In the genomic region with DNA sequence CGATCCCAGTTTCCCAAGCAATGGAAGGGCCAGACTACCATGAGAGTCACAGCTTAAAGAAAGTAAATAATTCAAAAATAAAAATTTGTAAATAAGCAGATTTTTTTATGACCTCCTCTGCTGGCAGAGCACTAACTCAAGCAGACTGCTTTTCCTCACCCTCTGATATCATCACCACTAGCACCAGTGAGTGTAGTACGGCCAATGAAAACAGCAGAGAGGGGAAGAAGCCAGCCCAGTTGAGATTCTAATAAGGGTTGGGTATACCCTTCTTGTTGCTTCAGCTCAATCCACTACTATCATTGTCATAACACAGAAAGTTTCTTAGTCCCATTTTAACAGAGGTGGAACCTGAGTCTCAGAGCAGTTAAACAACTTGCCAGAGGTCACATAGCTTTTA, we compare ENCODE assay signal across 27 cellular contexts.
DNase-seq lines count a peak whose midpoint lies in the region; ATAC-seq, FAIRE-seq and TF ChIP-seq lines count a peak whose summit lies in the region.
"Had no signal": no experiment of that assay in that cellular context is flagged by ENCODE, and none has a peak within 500 bp of the region (broad histone marks: within the 10 kb centered on the region; RNA-seq: fewer than 3 reads in every experiment).

No MANE protein-coding gene starts in this region.

- ATAC-seq in Right ventricle myocardium superior (ENCODE audit: poor library complexity), result peak; percentile 82
- peak; percentile 72 to 78 for ATAC-seq in right cardiac atrium
- ATAC-seq: GM12878 had no signal

- H3K36me3 ChIP-seq in right atrium auricular region, result no peaks in the 10 kb centered on the region
- no peaks in the 10 kb centered on the region for H3K36me3 ChIP-seq in left ventricle myocardium inferior
- H3K36me3 ChIP-seq: BE2C, BLaER1 had no signal

- no peak for FAIRE-seq in RCC 7860 (lab: Jason Lieb, UNC)
- FAIRE-seq: A204.1, GM12878, GM12892, GM18507 had no signal

- H3K4me3 ChIP-seq in right atrium auricular region, result no peak overlapping the region
- no peak overlapping the region for H3K4me3 ChIP-seq in left ventricle myocardium inferior
- H3K4me3 ChIP-seq in right cardiac atrium (ENCODE audit: low read length), result no peak overlapping the region
- H3K4me3 ChIP-seq: BLaER1, GM12878 had no signal

- H3K27me3 ChIP-seq in right atrium auricular region (no peaks in the 10 kb centered on the region), left ventricle myocardium inferior (ENCODE audit: low read depth) (no peaks in the 10 kb centered on the region), right cardiac atrium (ENCODE audit: control insufficient read depth, insufficient read depth) (no peaks in the 10 kb centered on the region)
- H3K27me3 ChIP-seq: BE2C, BLaER1 had no signal

- H3K27ac ChIP-seq in right atrium auricular region (no peak overlapping the region), left ventricle myocardium inferior (replicated peaks) (peak overlapping the region; percentile 24), right cardiac atrium (ENCODE audit: low read length) (no peak overlapping the region)
- H3K27ac ChIP-seq: BLaER1 had no signal

- intact Hi-C loops in Right ventricle myocardium superior (cut with DNase I) (no loop called here), left ventricle myocardium inferior (cut with micrococcal nuclease) (no loop called here), right cardiac atrium (cut with DNase I) (no loop called here)

- TF ChIP-seq CTCF in right atrium auricular region (IDR thresholded peaks at IDR 0.05) (no peak), left ventricle myocardium inferior (IDR thresholded peaks at IDR 0.05; ENCODE audit: borderline replicate concordance) (no peak)

- H3K9me3 ChIP-seq in right atrium auricular region (peaks cover 0 to 5% of the 10 kb centered on the region in 2 donors), left ventricle myocardium inferior (replicated peaks) (peaks cover 15% of the 10 kb centered on the region), right cardiac atrium (ENCODE audit: control insufficient read depth, low read length) (no peaks in the 10 kb centered on the region)
- H3K9me3 ChIP-seq: BE2C, BLaER1 had no signal

- 58% methylated on average over 2 of the region's 2 CpGs for WGBS in right cardiac atrium

- H3K4me1 ChIP-seq in right atrium auricular region, result no peaks in the 10 kb centered on the region
- peaks cover 3% of the 10 kb centered on the region for H3K4me1 ChIP-seq in left ventricle myocardium inferior
- peaks cover 4% of the 10 kb centered on the region for H3K4me1 ChIP-seq in right cardiac atrium (ENCODE audit: control insufficient read depth, insufficient read depth, low read length)
- H3K4me1 ChIP-seq: BE2C, BLaER1 had no signal

- no peak for DNase-seq in Right ventricle myocardium superior
- no peak for DNase-seq in right atrium auricular region (ENCODE audit: low spot score)
- DNase-seq in left ventricle myocardium inferior, result no peak
- DNase-seq in right cardiac atrium, result no peak
- DNase-seq in NCI-H187 treated with DMSO at 0.1 percent for 48 hours (lab: John Stamatoyannopoulos, UW), result no peak
- DNase-seq in RCC 7860 (ENCODE audit: low spot score), result no peak
- no peak for DNase-seq in activated T-cell treated with anti-CD3 and anti-CD28 coated beads, Interleukin-2, amount 50 U/mL, for 1 hour
- DNase-seq: 8988T; ACHN; BE2C; C1 segment of cervical spinal cord; CD4-positive, alpha-beta memory T cell; CD4-positive, CD25-positive, alpha-beta regulatory T cell; CD8-positive, alpha-beta memory T cell; COR-L47; DMS 273 treated with DMSO at 0.1 percent for 48 hours; DMS153; DMS53; DMS79; DND-41; EL; GDM1 had no signal
